In genomic region chr9:85630676-85631075, GRCh38 we compare ENCODE assay signal across 17 cellular contexts.
DNase-seq lines count a peak whose midpoint lies in the region; ATAC-seq and TF ChIP-seq lines count a peak whose summit lies in the region.
"Had no signal": no experiment of that assay in that cellular context is flagged by ENCODE, and none has a peak within 500 bp of the region (broad histone marks: within the 10 kb centered on the region; RNA-seq: fewer than 3 reads in every experiment).

No MANE protein-coding gene starts in this region.

- no peak overlapping the region for H3K27ac ChIP-seq in endodermal cell (ENCODE audit: low read depth, low read length)
- H3K27ac ChIP-seq: 22Rv1, A549, BLaER1 had no signal

- TF ChIP-seq POLR2A in GM18505 (IDR thresholded peaks at IDR 0.05; ENCODE audit: borderline replicate concordance, extremely low read depth, insufficient read depth, insufficient read length) = no peak

- no peaks in the 10 kb centered on the region for H3K27me3 ChIP-seq in endodermal cell (ENCODE audit: control insufficient read depth, insufficient read depth, low read length, poor library complexity, severe bottlenecking)
- H3K27me3 ChIP-seq: BLaER1 had no signal

- H3K36me3 ChIP-seq in endodermal cell (ENCODE audit: control insufficient read depth, insufficient read depth, low read length) = peaks cover 5% of the 10 kb centered on the region

- no peak for TF ChIP-seq CTCF in endodermal cell (conservative IDR thresholded peaks at IDR 0.05)
- no peak for TF ChIP-seq CTCF in progenitor cell of endocrine pancreas (IDR thresholded peaks at IDR 0.05; ENCODE audit: unreplicated experiment)

- H3K9me3 Mint-ChIP-seq in endodermal cell = no peaks in the 10 kb centered on the region
- no peaks in the 10 kb centered on the region for H3K9me3 Mint-ChIP-seq in progenitor cell of endocrine pancreas (ENCODE audit: low read depth)
- no peaks in the 10 kb centered on the region for H3K9me3 Mint-ChIP-seq in activated CD8-positive, alpha-beta T cell treated with anti-CD3 and anti-CD28 coated beads, Interleukin-2, amount 10 ng/mL, durations not matched to agents 7 days and 5 days (ENCODE audit: insufficient read depth)
- H3K9me3 Mint-ChIP-seq: CD14-positive monocyte; CD8-positive, alpha-beta T cell; GM23338 had no signal

- no peak for ATAC-seq in GM18505 (IDR thresholded peaks at IDR 0.05; ENCODE audit: unreplicated experiment)
- ATAC-seq in activated CD8-positive, alpha-beta T cell treated with anti-CD3 and anti-CD28 coated beads, Interleukin-2, amount 10 ng/mL, durations not matched to agents 7 days and 5 days = no peak
- ATAC-seq: A549; CD8-positive, alpha-beta T cell; GM23338; HCT116 had no signal

- H3K27me3 Mint-ChIP-seq in endodermal cell (ENCODE audit: insufficient read depth) (no peaks in the 10 kb centered on the region), progenitor cell of endocrine pancreas (no peaks in the 10 kb centered on the region)
- H3K27me3 Mint-ChIP-seq in activated CD8-positive, alpha-beta T cell treated with anti-CD3 and anti-CD28 coated beads, Interleukin-2, amount 10 ng/mL, durations not matched to agents 7 days and 5 days (ENCODE audit: low read depth) = no peaks in the 10 kb centered on the region

- H3K36me3 Mint-ChIP-seq in endodermal cell (ENCODE audit: low read depth) (peaks cover 17% of the 10 kb centered on the region), progenitor cell of endocrine pancreas (ENCODE audit: insufficient read depth) (peaks cover 2% of the 10 kb centered on the region)
- peaks cover 16% of the 10 kb centered on the region for H3K36me3 Mint-ChIP-seq in activated CD8-positive, alpha-beta T cell treated with anti-CD3 and anti-CD28 coated beads, Interleukin-2, amount 10 ng/mL, durations not matched to agents 7 days and 5 days (ENCODE audit: low read depth)

- peaks cover 18% of the 10 kb centered on the region for H3K4me1 Mint-ChIP-seq in endodermal cell
- no peaks in the 10 kb centered on the region for H3K4me1 Mint-ChIP-seq in progenitor cell of endocrine pancreas (ENCODE audit: low read depth)
- no peaks in the 10 kb centered on the region for H3K4me1 Mint-ChIP-seq in activated CD8-positive, alpha-beta T cell treated with anti-CD3 and anti-CD28 coated beads, Interleukin-2, amount 10 ng/mL, durations not matched to agents 7 days and 5 days (ENCODE audit: low read depth)
- H3K4me1 Mint-ChIP-seq: CD14-positive monocyte, GM23338 had no signal

- 66 to 67% methylated on average over 1 of the region's 1 CpG for WGBS in endodermal cell (ENCODE audit: insufficient coverage in 1 of 2, insufficient read length in 1 of 2), 2 experiments

- no peaks in the 10 kb centered on the region for H3K9me3 ChIP-seq in endodermal cell (ENCODE audit: control insufficient read depth, low read length)
- H3K9me3 ChIP-seq: A549, BLaER1 had no signal

- H3K27ac Mint-ChIP-seq in endodermal cell = peak overlapping the region; percentile 49
- H3K27ac Mint-ChIP-seq in progenitor cell of endocrine pancreas = peak overlapping the region; percentile 37
- no peak overlapping the region for H3K27ac Mint-ChIP-seq in activated CD8-positive, alpha-beta T cell treated with anti-CD3 and anti-CD28 coated beads, Interleukin-2, amount 10 ng/mL, durations not matched to agents 7 days and 5 days
- H3K27ac Mint-ChIP-seq: CD8-positive, alpha-beta T cell; GM23338 had no signal

- peak; percentile 5 for DNase-seq in NCI-H82 (lab: John Stamatoyannopoulos, UW)
- no peak for DNase-seq in NCI-H82 treated with DMSO at 0.1 percent for 48 hours (lab: John Stamatoyannopoulos, UW; ENCODE audit: unreplicated experiment)
- DNase-seq in endodermal cell = peak; percentile 49
- no peak for DNase-seq in progenitor cell of endocrine pancreas (ENCODE audit: low spot score, unreplicated experiment)
- DNase-seq in NOMO-1 (lab: John Stamatoyannopoulos, UW; ENCODE audit: unreplicated experiment in 2 of 2) = no peak
- no peak for DNase-seq in activated CD8-positive, alpha-beta T cell treated with anti-CD3 and anti-CD28 coated beads, Interleukin-2, amount 10 ng/mL, durations not matched to agents 7 days and 5 days
- DNase-seq: CD8-positive, alpha-beta T cell; DMS 273 treated with DMSO at 0.1 percent for 48 hours; H7; KG1 had no signal

- CTCF ChIA-PET in activated CD8-positive, alpha-beta T cell treated with anti-CD3 and anti-CD28 coated beads, Interleukin-2, amount 10 ng/mL, durations not matched to agents 7 days and 5 days (lab: Charles Lee) = no interaction called here

- H3K9ac ChIP-seq in endodermal cell (ENCODE audit: extremely low read depth, low read length, poor library complexity, severe bottlenecking) = no peak overlapping the region
- H3K9ac ChIP-seq: BLaER1 had no signal

- peak overlapping the region; percentile 47 for H3K4me3 ChIP-seq in endodermal cell (ENCODE audit: low read length)
- H3K4me3 ChIP-seq: A549, BLaER1, GM23338 had no signal

- H3K4me3 Mint-ChIP-seq in endodermal cell (peak overlapping the region; percentile 19), progenitor cell of endocrine pancreas (ENCODE audit: low read depth) (no peak overlapping the region)
- no peak overlapping the region for H3K4me3 Mint-ChIP-seq in activated CD8-positive, alpha-beta T cell treated with anti-CD3 and anti-CD28 coated beads, Interleukin-2, amount 10 ng/mL, durations not matched to agents 7 days and 5 days
- H3K4me3 Mint-ChIP-seq: CD14-positive monocyte; CD8-positive, alpha-beta T cell; GM23338 had no signal

- POLR2A ChIA-PET in activated CD8-positive, alpha-beta T cell treated with anti-CD3 and anti-CD28 coated beads, Interleukin-2, amount 10 ng/mL, durations not matched to agents 7 days and 5 days (lab: Charles Lee) = no interaction called here

- peaks cover 11% of the 10 kb centered on the region for H3K4me1 ChIP-seq in endodermal cell (ENCODE audit: control insufficient read depth, insufficient read depth, low read length)
- H3K4me1 ChIP-seq: A549, BLaER1 had no signal

Comparison
In these comparisons a context has a peak if more than half of its experiments do, and no peak if none do; other contexts are left out.
1. DNase-seq: peak in NCI-H82 (single experiment) and endodermal cell (single experiment); none in NCI-H82 treated with DMSO at 0.1 percent for 48 hours (single experiment), progenitor cell of endocrine pancreas (single experiment), NOMO-1 (0 of 2) and activated CD8-positive, alpha-beta T cell treated with anti-CD3 and anti-CD28 coated beads, Interleukin-2, amount 10 ng/mL, durations not matched to agents 7 days and 5 days (single experiment).